ENCODE assay signal across 8 cellular contexts in the genomic region with DNA sequence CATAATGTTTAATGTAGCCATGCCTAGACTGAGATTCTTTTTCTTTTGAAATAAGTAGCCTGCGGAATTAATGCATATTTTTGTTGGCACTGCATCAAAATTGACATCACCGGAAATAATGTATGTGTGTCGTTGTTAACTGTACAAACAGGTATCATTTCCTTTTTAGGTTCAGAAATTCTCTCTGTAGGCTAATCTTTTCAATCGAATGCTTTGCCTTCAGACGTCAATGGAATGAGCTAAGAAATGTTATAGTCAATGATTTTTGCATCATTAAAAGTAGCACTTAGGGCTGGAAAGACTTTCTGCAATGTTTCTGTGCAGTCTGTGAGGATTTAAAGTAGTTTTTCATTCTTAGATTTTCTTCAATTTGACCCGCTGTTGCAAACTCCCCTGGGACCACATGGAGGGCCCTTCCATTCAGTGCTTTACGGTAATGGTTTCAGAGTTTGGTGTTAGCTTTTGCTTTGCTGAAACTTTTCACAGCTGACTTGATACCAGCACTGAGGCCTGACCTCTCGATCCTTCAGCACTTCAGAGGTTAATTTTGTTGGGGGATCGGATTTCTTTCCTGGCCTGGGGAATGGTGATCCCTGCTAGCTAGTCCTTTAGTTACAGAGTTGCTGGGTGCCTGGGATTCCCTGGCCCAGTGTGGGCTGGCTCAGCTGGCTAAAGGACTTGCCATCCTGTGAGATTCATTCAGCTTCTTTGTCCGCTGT.
DNase-seq lines count a peak whose midpoint lies in the region; ATAC-seq and TF ChIP-seq lines count a peak whose summit lies in the region.

No MANE protein-coding gene starts in this region.

- peak overlapping the region; percentile 76 for H3K4me3 ChIP-seq in HUES6 (ENCODE audit: low read depth, low read length)
- H3K4me3 ChIP-seq in ascending aorta, result peak overlapping the region; percentile 18 to 46
- H3K4me3 ChIP-seq in upper lobe of right lung, result no peak overlapping the region

- ATAC-seq in left cardiac atrium (peak; percentile 40 to 50), HG03469 (IDR thresholded peaks at IDR 0.05; ENCODE audit: unreplicated experiment) (no peak), upper lobe of right lung (no peak)

- H3K36me3 ChIP-seq in HUES6 (ENCODE audit: control insufficient read depth, insufficient read depth, low read length) (no peaks in the 10 kb centered on the region), ascending aorta (no peaks in the 10 kb centered on the region), upper lobe of right lung (no peaks in the 10 kb centered on the region)

- H3K27ac ChIP-seq in HUES6 (ENCODE audit: low read depth, low read length), result peak overlapping the region; percentile 58; the same call in 1 of the 2 replicates
- H3K27ac ChIP-seq in ascending aorta, result no peak overlapping the region
- no peak overlapping the region for H3K27ac ChIP-seq in upper lobe of right lung

- no peak for TF ChIP-seq CTCF in ascending aorta (IDR thresholded peaks at IDR 0.05)
- no peak for TF ChIP-seq CTCF in upper lobe of right lung (IDR thresholded peaks at IDR 0.05)
- TF ChIP-seq CTCF in GM13976 (IDR thresholded peaks at IDR 0.05; ENCODE audit: borderline replicate concordance, control extremely low read depth, extremely low read depth, insufficient read depth, missing control alignments), result no peak

- no peak for DNase-seq in ascending aorta (ENCODE audit: low spot score in 2 of 2)
- DNase-seq in left cardiac atrium, result no peak
- DNase-seq in retina, result peak; percentile 64
- no peak for DNase-seq in UCSD-AML1 (lab: John Stamatoyannopoulos, UW; ENCODE audit: unreplicated experiment)
- DNase-seq in upper lobe of right lung, result no peak
- no peak for DNase-seq in GM13976 (ENCODE audit: low spot score)

- in situ Hi-C loops in GM13976 (cut with MboI; ENCODE audit: low sequenced_read_pairs, unreplicated experiment), result no loop called here

- intact Hi-C loops in ascending aorta (cut with DNase I) (no loop called here), left cardiac atrium (cut with DNase I) (no loop called here), upper lobe of right lung (cut with DNase I) (no loop called here)

- no peaks in the 10 kb centered on the region for H3K27me3 ChIP-seq in HUES6 (ENCODE audit: control insufficient read depth, insufficient read depth, low read length)
- no peaks in the 10 kb centered on the region for H3K27me3 ChIP-seq in ascending aorta
- H3K27me3 ChIP-seq in upper lobe of right lung, result no peaks in the 10 kb centered on the region

- H3K9me3 ChIP-seq in HUES6 (ENCODE audit: control insufficient read depth, insufficient read depth, low read depth, low read length) (no peaks in the 10 kb centered on the region), ascending aorta (no peaks in the 10 kb centered on the region), upper lobe of right lung (no peaks in the 10 kb centered on the region)

- H3K9ac ChIP-seq in HUES6 (ENCODE audit: low read length), result peak overlapping the region; percentile 85

- H3K4me1 ChIP-seq in HUES6 (ENCODE audit: control insufficient read depth, insufficient read depth, low read length) (peaks cover 58% of the 10 kb centered on the region), ascending aorta (peaks cover 6 to 21% of the 10 kb centered on the region in 2 donors), upper lobe of right lung (peaks cover 3% of the 10 kb centered on the region)

Comparison
In these comparisons a context has a peak if more than half of its experiments do, and no peak if none do; other contexts are left out.
1. ATAC-seq: peak in left cardiac atrium (2 of 2); none in HG03469 (single experiment) and upper lobe of right lung (single experiment).